ENCODE assay signal across 16 cellular contexts in the genomic region with DNA sequence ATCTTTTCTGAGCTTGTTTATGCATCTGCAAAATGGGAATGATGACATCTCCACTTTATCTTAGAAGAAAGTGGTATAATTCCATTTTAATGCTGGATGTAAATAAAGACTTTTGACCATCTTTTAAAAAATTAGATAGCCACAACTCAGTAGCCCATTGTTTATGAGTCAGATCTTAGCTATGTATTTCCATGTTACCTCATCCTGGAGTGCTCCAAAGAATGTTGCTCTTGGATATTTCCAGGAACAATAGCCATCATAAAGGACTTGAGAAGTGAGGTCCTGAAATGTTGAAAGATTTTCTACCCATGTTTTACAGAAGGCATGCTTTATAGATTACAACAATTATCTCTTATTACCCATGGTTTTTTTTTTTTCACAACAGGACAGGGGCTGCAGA.
DNase-seq lines count a peak whose midpoint lies in the region; ATAC-seq lines count a peak whose summit lies in the region.
"Had no signal": no experiment of that assay in that cellular context is flagged by ENCODE, and none has a peak within 500 bp of the region (broad histone marks: within the 10 kb centered on the region; RNA-seq: fewer than 3 reads in every experiment).

No MANE protein-coding gene starts in this region.

- no peak overlapping the region for H4K91ac ChIP-seq in mesenchymal stem cell (ENCODE audit: low read length)

- no peaks in the 10 kb centered on the region for H3K9me2 ChIP-seq in Karpas-422 (replicated peaks; ENCODE audit: insufficient read depth, low read length)

- no peak overlapping the region for H2AFZ ChIP-seq in mesenchymal stem cell (ENCODE audit: low read depth, low read length)
- H2AFZ ChIP-seq in Karpas-422 (ENCODE audit: low read length) = no peak overlapping the region

- no peaks in the 10 kb centered on the region for H3K79me2 ChIP-seq in Karpas-422 (ENCODE audit: low read length)

- H2BK5ac ChIP-seq in mesenchymal stem cell (ENCODE audit: low read depth, low read length, poor library complexity, severe bottlenecking) = no peak overlapping the region

- H3K9me3 ChIP-seq in mesenchymal stem cell (ENCODE audit: control insufficient read depth, low read length) (no peaks in the 10 kb centered on the region), Karpas-422 (ENCODE audit: low read length) (no peaks in the 10 kb centered on the region)
- H3K9me3 ChIP-seq: pancreas, transverse colon had no signal

- H3K27ac ChIP-seq in mesenchymal stem cell (ENCODE audit: low read length, poor library complexity, severe bottlenecking) (peak overlapping the region; percentile 69), Karpas-422 (ENCODE audit: low read length) (no peak overlapping the region)
- H3K27ac ChIP-seq: pancreas, transverse colon had no signal

- no peaks in the 10 kb centered on the region for H3K79me1 ChIP-seq in mesenchymal stem cell (replicated peaks; ENCODE audit: low read length, poor library complexity, severe bottlenecking)

- no peaks in the 10 kb centered on the region for H4K20me1 ChIP-seq in Karpas-422 (ENCODE audit: insufficient read depth, low read depth, low read length)

- no peak overlapping the region for H3K23ac ChIP-seq in mesenchymal stem cell (ENCODE audit: low read length in 2 of 2)

- H3K27me3 ChIP-seq in mesenchymal stem cell (ENCODE audit: control insufficient read depth in 1 of 2, insufficient read depth in 1 of 2, low read length in 2 of 2) (no peaks in the 10 kb centered on the region), Karpas-422 (ENCODE audit: low read length) (no peaks in the 10 kb centered on the region)
- H3K27me3 ChIP-seq: pancreas, transverse colon had no signal

- no peak overlapping the region for H2BK12ac ChIP-seq in mesenchymal stem cell (ENCODE audit: low read length in 2 of 2)

- no peak overlapping the region for H4K8ac ChIP-seq in mesenchymal stem cell (ENCODE audit: low read length)

- H3K4me3 ChIP-seq in mesenchymal stem cell (ENCODE audit: insufficient read depth in 1 of 2, low read depth in 1 of 2, low read length in 2 of 2) = no peak overlapping the region
- H3K4me3 ChIP-seq in Karpas-422 (ENCODE audit: low read length) = no peak overlapping the region
- H3K4me3 ChIP-seq: pancreas, transverse colon had no signal

- H3K4me2 ChIP-seq in mesenchymal stem cell (ENCODE audit: low read length, poor library complexity, severe bottlenecking) (no peak overlapping the region), Karpas-422 (ENCODE audit: low read depth, low read length, poor library complexity, severe bottlenecking) (no peak overlapping the region)

- no peak overlapping the region for H2BK120ac ChIP-seq in mesenchymal stem cell (ENCODE audit: low read depth, low read length)

- DNase-seq in AG20443 (ENCODE audit: low spot score) (peak; percentile 50), NCI-H226 (peak; percentile 87), dermis blood vessel endothelial cell (peak; percentile 87), mesenchymal stem cell (peak; percentile 25), Karpas-422 (no peak), GF-D8 (lab: John Stamatoyannopoulos, UW) (no peak)
- DNase-seq: activated CD4-positive, alpha-beta T cell treated with anti-CD3 and anti-CD28 coated beads for 4 hours; activated T-cell treated with anti-CD3 and anti-CD28 coated beads, Interleukin-2, amount 50 U/mL, for 4 hours; AML-193; aorta; NCI-H2227 treated with DMSO at 0.1 percent for 48 hours; pancreas; T-helper 17 cell; transverse colon had no signal

- H3K4ac ChIP-seq in mesenchymal stem cell (ENCODE audit: low read depth in 1 of 2, low read length in 2 of 2) = no peak overlapping the region

- no peak overlapping the region for H2BK15ac ChIP-seq in mesenchymal stem cell (ENCODE audit: low read depth, poor library complexity, severe bottlenecking)

- H3K36me3 ChIP-seq in mesenchymal stem cell (ENCODE audit: control insufficient read depth in 1 of 2, insufficient read depth in 2 of 2, low read depth in 1 of 2, low read length in 2 of 2) (no peaks in the 10 kb centered on the region), Karpas-422 (ENCODE audit: insufficient read depth, low read length) (no peaks in the 10 kb centered on the region)
- H3K36me3 ChIP-seq: pancreas, transverse colon had no signal

- H3K14ac ChIP-seq in mesenchymal stem cell (ENCODE audit: low read length in 2 of 2) = no peak overlapping the region

- no peak overlapping the region for H2AK5ac ChIP-seq in mesenchymal stem cell (ENCODE audit: low read length, severe bottlenecking)

- H3K4me1 ChIP-seq in mesenchymal stem cell (ENCODE audit: control insufficient read depth, insufficient read depth, low read depth, low read length) (no peaks in the 10 kb centered on the region), Karpas-422 (ENCODE audit: low read length) (no peaks in the 10 kb centered on the region)
- H3K4me1 ChIP-seq: pancreas, transverse colon had no signal

- H3K9ac ChIP-seq in mesenchymal stem cell (ENCODE audit: low read length) = no peak overlapping the region
- H3K9ac ChIP-seq in Karpas-422 (ENCODE audit: low read length) = no peak overlapping the region

- ATAC-seq in HG02588 (IDR thresholded peaks at IDR 0.05; ENCODE audit: unreplicated experiment) (no peak), HG03520 (IDR thresholded peaks at IDR 0.05; ENCODE audit: unreplicated experiment) (no peak)
- ATAC-seq: activated T-cell treated with anti-CD3 and anti-CD28 coated beads, Interleukin-2, amount 50 U/mL, for 4 hours; pancreas; T-helper 17 cell had no signal

- no peak overlapping the region for H3K18ac ChIP-seq in mesenchymal stem cell (ENCODE audit: low read depth in 1 of 2, low read length in 2 of 2)

Comparison
In these comparisons a context has a peak if more than half of its experiments do, and no peak if none do; other contexts are left out.
1. DNase-seq: peak in AG20443 (single experiment), NCI-H226 (single experiment), dermis blood vessel endothelial cell (single experiment) and mesenchymal stem cell (single experiment); none in Karpas-422 (single experiment) and GF-D8 (single experiment).